Comparison of ENCODE assay signal across 11 cellular contexts in the genomic region with DNA sequence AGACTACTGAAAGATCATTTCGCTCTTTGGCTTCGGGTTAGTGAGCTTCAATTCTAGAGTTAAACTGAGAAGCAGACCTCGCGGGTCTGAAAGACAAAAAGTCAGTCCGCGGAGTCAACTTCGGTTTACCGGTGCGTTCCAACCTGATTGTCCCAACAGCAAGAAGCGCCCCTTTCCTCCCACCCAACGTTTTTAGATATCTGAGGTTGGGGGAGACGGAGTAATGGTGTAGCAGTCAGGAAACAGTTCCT. TPM values are rescaled to one million over a fixed set of nuclear protein-coding genes. Genes with fewer than 3 reads are reported as not detected.
A peak's percentile ranks its signal among the peaks of the same experiment; 100 is the strongest.
DNase-seq lines count a peak whose midpoint lies in the region; FAIRE-seq and TF ChIP-seq lines count a peak whose summit lies in the region.
"Had no signal": no experiment of that assay in that cellular context is flagged by ENCODE, and none has a peak within 500 bp of the region (broad histone marks: within the 10 kb centered on the region; RNA-seq: fewer than 3 reads in every experiment).

No MANE protein-coding gene starts in this region.

- no peak overlapping the region for H2AFZ ChIP-seq in hepatocyte

- no peaks in the 10 kb centered on the region for H3K4me1 ChIP-seq in hepatocyte (ENCODE audit: insufficient read depth)
- peaks cover 5 to 10% of the 10 kb centered on the region in 2 donors for H3K4me1 ChIP-seq in kidney (ENCODE audit: control insufficient read depth in 1 of 2, insufficient read depth in 1 of 2, low read depth in 1 of 2, low read length in 2 of 2)

- TF ChIP-seq CTCF in HFFc6 (IDR thresholded peaks at IDR 0.05) (no peak), hepatocyte (IDR thresholded peaks at IDR 0.05; ENCODE audit: poor library complexity) (no peak), kidney (IDR thresholded peaks at IDR 0.05; ENCODE audit: borderline replicate concordance, extremely low read depth, insufficient read depth) (no peak)

- H3K9me3 Mint-ChIP-seq in HFFc6 = no peaks in the 10 kb centered on the region
- H3K9me3 Mint-ChIP-seq in activated CD4-positive, alpha-beta T cell treated with anti-CD3 and anti-CD28 coated beads, Interleukin-2, amount 10 ng/mL, durations not matched to agents 24 days and 14 days = peaks cover 19% of the 10 kb centered on the region
- H3K9me3 Mint-ChIP-seq: activated naive CD4-positive, alpha-beta T cell treated with anti-CD3 and anti-CD28 coated beads for 36 hours had no signal

- peaks cover 73% of the 10 kb centered on the region; the same call in 1 of the 2 replicates for H3K4me1 Mint-ChIP-seq in HFFc6 (ENCODE audit: low read depth)
- H3K4me1 Mint-ChIP-seq in activated CD4-positive, alpha-beta T cell treated with anti-CD3 and anti-CD28 coated beads, Interleukin-2, amount 10 ng/mL, durations not matched to agents 24 days and 14 days = peaks cover 4% of the 10 kb centered on the region

- peaks cover 91% of the 10 kb centered on the region for H3K79me2 ChIP-seq in hepatocyte

- no peak overlapping the region for H3K27ac ChIP-seq in SK-N-MC
- H3K27ac ChIP-seq in hepatocyte = peak overlapping the region; percentile 91
- H3K27ac ChIP-seq in kidney (ENCODE audit: low read depth in 2 of 2, low read length in 2 of 2) = no peak overlapping the region

- DNase-seq in HFFc6 (no peak), SK-N-MC (ENCODE audit: low read depth, low spot score) (no peak), hepatocyte (ENCODE audit: low spot score) (no peak), skeletal muscle cell (ENCODE audit: low read depth) (no peak), kidney (no peak), D341Med (ENCODE audit: low spot score) (no peak)
- DNase-seq in activated CD4-positive, alpha-beta T cell treated with anti-CD3 and anti-CD28 coated beads, Interleukin-2, amount 10 ng/mL, durations not matched to agents 24 days and 14 days = no peak
- no peak for DNase-seq in stimulated activated CD4-positive, alpha-beta T cell treated with anti-CD3 and anti-CD28 coated beads, Interleukin-4, amount 100 ng/mL, for 24 hours
- DNase-seq: activated naive CD4-positive, alpha-beta T cell treated with anti-CD3 and anti-CD28 coated beads for 36 hours had no signal

- H3K4me3 ChIP-seq in SK-N-MC (peak overlapping the region; percentile 98), hepatocyte (peak overlapping the region; percentile 56), skeletal muscle cell (ENCODE audit: low read depth, low read length) (peak overlapping the region; percentile 57), kidney (ENCODE audit: low read length in 2 of 2) (no peak overlapping the region)

- H3K36me3 ChIP-seq in SK-N-MC (ENCODE audit: insufficient read depth, low read length) (no peaks in the 10 kb centered on the region), hepatocyte (replicated peaks; ENCODE audit: insufficient read depth, low read depth) (no peaks in the 10 kb centered on the region), kidney (ENCODE audit: control insufficient read depth in 1 of 2, insufficient read depth in 2 of 2, low read length in 2 of 2) (no peaks in the 10 kb centered on the region)

- H3K27me3 Mint-ChIP-seq in HFFc6 (ENCODE audit: insufficient read depth) = peaks cover 10% of the 10 kb centered on the region
- peaks cover 98% of the 10 kb centered on the region for H3K27me3 Mint-ChIP-seq in activated CD4-positive, alpha-beta T cell treated with anti-CD3 and anti-CD28 coated beads, Interleukin-2, amount 10 ng/mL, durations not matched to agents 24 days and 14 days

- intact Hi-C loops in activated CD4-positive, alpha-beta T cell treated with anti-CD3 and anti-CD28 coated beads, Interleukin-2, amount 10 ng/mL, durations not matched to agents 24 days and 14 days (cut with micrococcal nuclease) = loop anchor here (5.0 kb wide), 1 partner anchor 1275 kb away; no protein-coding TSS in a partner anchor
- intact Hi-C loops in kidney (cut with DNase I) = no loop called here

- no peak for FAIRE-seq in kidney (lab: Jason Lieb, UNC)

- H3K4me3 Mint-ChIP-seq in HFFc6 = peak overlapping the region; percentile 98
- H3K4me3 Mint-ChIP-seq in activated CD4-positive, alpha-beta T cell treated with anti-CD3 and anti-CD28 coated beads, Interleukin-2, amount 10 ng/mL, durations not matched to agents 24 days and 14 days = no peak overlapping the region

- WGBS in hepatocyte (ENCODE audit: low lambda C conversion rate, missing lambda C conversion rate) = 2% methylated on average over 12 of the region's 12 CpGs

- no peaks in the 10 kb centered on the region for H3K9me2 ChIP-seq in hepatocyte (replicated peaks; ENCODE audit: insufficient read depth)

- peak overlapping the region; percentile 91 for H3K4me2 ChIP-seq in hepatocyte

- peak overlapping the region; percentile 90; the same call in 1 of the 2 replicates for H3K27ac Mint-ChIP-seq in HFFc6
- no peak overlapping the region for H3K27ac Mint-ChIP-seq in activated CD4-positive, alpha-beta T cell treated with anti-CD3 and anti-CD28 coated beads, Interleukin-2, amount 10 ng/mL, durations not matched to agents 24 days and 14 days
- H3K27ac Mint-ChIP-seq: activated naive CD4-positive, alpha-beta T cell treated with anti-CD3 and anti-CD28 coated beads for 36 hours had no signal

- peaks cover 84% of the 10 kb centered on the region for H3K27me3 ChIP-seq in hepatocyte

- no peaks in the 10 kb centered on the region for H3K36me3 Mint-ChIP-seq in HFFc6 (ENCODE audit: low read depth)
- no peaks in the 10 kb centered on the region for H3K36me3 Mint-ChIP-seq in activated CD4-positive, alpha-beta T cell treated with anti-CD3 and anti-CD28 coated beads, Interleukin-2, amount 10 ng/mL, durations not matched to agents 24 days and 14 days (ENCODE audit: low read depth)

- peaks cover 5% of the 10 kb centered on the region for H4K20me1 ChIP-seq in hepatocyte (ENCODE audit: insufficient read depth, poor library complexity, severe bottlenecking)

- H3K9me3 ChIP-seq in SK-N-MC (ENCODE audit: low read depth, low read length) = no peaks in the 10 kb centered on the region
- H3K9me3 ChIP-seq in hepatocyte (ENCODE audit: low read depth) = no peaks in the 10 kb centered on the region
- no peaks in the 10 kb centered on the region for H3K9me3 ChIP-seq in kidney (ENCODE audit: control insufficient read depth in 1 of 2, low read length in 2 of 2)
- H3K9me3 ChIP-seq: mucosa of descending colon had no signal

- H3K9ac ChIP-seq in SK-N-MC (ENCODE audit: insufficient read length) (peak overlapping the region; percentile 75), kidney (ENCODE audit: low read length in 2 of 2) (no peak overlapping the region)

RNA-seq across cellular contexts. Expression of a gene that starts 0.8 kb away (rescaled TPM):
- total RNA-seq in HFFc6 (2021; fragmentation: NEBNext Ultra II Directional; extraction: Animal tissue kit (Norgen Biotek cat#: 25700)) = 1 to 10 TPM in 2 of 6 experiments, under 1 TPM in 4; 0.48 to 4.1 (median 0.67) TPM
- 25.0 and 29.1 TPM in 2 replicates for total RNA-seq in hepatocyte
- polyA plus RNA-seq in hepatocyte = 16.2 and 22.0 TPM in 2 replicates
- not detected in 2 replicates for total RNA-seq in activated CD4-positive, alpha-beta T cell treated with anti-CD3 and anti-CD28 coated beads, Interleukin-2, amount 10 ng/mL, durations not matched to agents 24 days and 14 days
- total RNA-seq in kidney = not detected
- polyA plus RNA-seq in kidney (ENCODE audit: insufficient read depth, low read depth, low replicate concordance) = not detected
- total RNA-seq: activated naive CD4-positive, alpha-beta T cell treated with anti-CD3 and anti-CD28 coated beads for 36 hours; OCI-LY7 had no signal

Comparison
In these comparisons a context has a peak if more than half of its experiments do, and no peak if none do; other contexts are left out.
1. H3K4me3 ChIP-seq: peak in SK-N-MC (single experiment), hepatocyte (single experiment) and skeletal muscle cell (single experiment); none in kidney (0 of 2).